Comparison of ENCODE assay signal across 1 cellular context in the genomic region with DNA sequence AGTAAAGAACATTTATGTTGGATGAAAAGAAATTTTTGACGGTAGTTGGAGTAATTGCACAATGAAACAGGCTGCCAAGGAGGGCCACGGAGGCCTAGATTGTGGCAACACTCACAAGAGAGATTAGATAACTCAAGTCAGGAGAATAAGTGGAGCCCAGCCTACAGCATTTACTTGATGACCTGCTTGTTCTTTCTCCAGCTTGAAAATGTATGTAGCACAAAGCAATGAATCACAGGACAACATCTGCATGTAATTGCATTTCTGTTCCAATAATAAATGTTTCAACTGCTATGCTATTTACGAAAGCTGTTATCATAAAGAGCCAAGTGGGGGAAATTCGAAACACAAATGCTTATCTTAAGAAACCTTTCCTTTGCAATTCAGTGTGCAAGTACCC.
A peak's percentile ranks its signal among the peaks of the same experiment; 100 is the strongest.
TF ChIP-seq lines count a peak whose summit lies in the region.

No MANE protein-coding gene starts in this region.

TF ChIP-seq in K562, 482 proteins besides CTCF, POLR2A, EP300 and RAD21 (continued from another document):
- no peak for TF ChIP-seq ZBTB5 (IDR thresholded peaks at IDR 0.05)
- TF ChIP-seq CBFA2T3 (IDR thresholded peaks at IDR 0.05), result peak; percentile 82
- peak; percentile 94 for TF ChIP-seq ZBTB9 (CRISPR knock-in tag; IDR thresholded peaks at IDR 0.05)
- TF ChIP-seq KAT7 (CRISPR knock-in tag; IDR thresholded peaks at IDR 0.05; ENCODE audit: borderline replicate concordance), result no peak
- no peak for TF ChIP-seq HDAC1 (IDR thresholded peaks at IDR 0.05)
- TF ChIP-seq CEBPG (CRISPR knock-in tag; IDR thresholded peaks at IDR 0.05), result no peak
- peak in 1 of 2 experiments; percentile 20; a peak in 1 of 4 replicates for TF ChIP-seq CEBPG (tag; conservative IDR thresholded peaks at IDR 0.05 in 1 of 2, IDR thresholded peaks at IDR 0.05 in 1 of 2)
- TF ChIP-seq KDM1A (IDR thresholded peaks at IDR 0.05), result peak; percentile 50 to 51; a peak in 2 of 4 replicates
- no peak for TF ChIP-seq C11orf30 (IDR thresholded peaks at IDR 0.05; ENCODE audit: low read depth)
- peak; percentile 88 for TF ChIP-seq ARID1B (IDR thresholded peaks at IDR 0.05)
- TF ChIP-seq, protein P1, sequence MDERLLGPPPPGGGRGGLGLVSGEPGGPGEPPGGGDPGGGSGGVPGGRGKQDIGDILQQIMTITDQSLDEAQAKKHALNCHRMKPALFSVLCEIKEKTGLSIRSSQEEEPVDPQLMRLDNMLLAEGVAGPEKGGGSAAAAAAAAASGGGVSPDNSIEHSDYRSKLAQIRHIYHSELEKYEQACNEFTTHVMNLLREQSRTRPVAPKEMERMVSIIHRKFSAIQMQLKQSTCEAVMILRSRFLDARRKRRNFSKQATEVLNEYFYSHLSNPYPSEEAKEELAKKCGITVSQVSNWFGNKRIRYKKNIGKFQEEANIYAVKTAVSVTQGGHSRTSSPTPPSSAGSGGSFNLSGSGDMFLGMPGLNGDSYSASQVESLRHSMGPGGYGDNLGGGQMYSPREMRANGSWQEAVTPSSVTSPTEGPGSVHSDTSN (CRISPR knock-in tag; IDR thresholded peaks at IDR 0.05; ENCODE audit: low read depth), result no peak
- TF ChIP-seq, protein P1 (tag; conservative IDR thresholded peaks at IDR 0.05; ENCODE audit: low read depth), result 0 out of 2 replicates have a peak, but pooled peaks have one; percentile 25
- TF ChIP-seq, protein P2, sequence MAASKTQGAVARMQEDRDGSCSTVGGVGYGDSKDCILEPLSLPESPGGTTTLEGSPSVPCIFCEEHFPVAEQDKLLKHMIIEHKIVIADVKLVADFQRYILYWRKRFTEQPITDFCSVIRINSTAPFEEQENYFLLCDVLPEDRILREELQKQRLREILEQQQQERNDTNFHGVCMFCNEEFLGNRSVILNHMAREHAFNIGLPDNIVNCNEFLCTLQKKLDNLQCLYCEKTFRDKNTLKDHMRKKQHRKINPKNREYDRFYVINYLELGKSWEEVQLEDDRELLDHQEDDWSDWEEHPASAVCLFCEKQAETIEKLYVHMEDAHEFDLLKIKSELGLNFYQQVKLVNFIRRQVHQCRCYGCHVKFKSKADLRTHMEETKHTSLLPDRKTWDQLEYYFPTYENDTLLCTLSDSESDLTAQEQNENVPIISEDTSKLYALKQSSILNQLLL (CRISPR knock-in tag; IDR thresholded peaks at IDR 0.05; ENCODE audit: borderline replicate concordance), result no peak
- TF ChIP-seq CBFA2T2 (conservative IDR thresholded peaks at IDR 0.05), result peak; percentile 67
- TF ChIP-seq MAFG (tag; conservative IDR thresholded peaks at IDR 0.05), result no peak
- TF ChIP-seq CEBPB (tag; IDR thresholded peaks at IDR 0.05), result peak; percentile 73
- no peak for TF ChIP-seq ZNF174 (CRISPR knock-in tag; IDR thresholded peaks at IDR 0.05)
- TF ChIP-seq, protein P3, sequence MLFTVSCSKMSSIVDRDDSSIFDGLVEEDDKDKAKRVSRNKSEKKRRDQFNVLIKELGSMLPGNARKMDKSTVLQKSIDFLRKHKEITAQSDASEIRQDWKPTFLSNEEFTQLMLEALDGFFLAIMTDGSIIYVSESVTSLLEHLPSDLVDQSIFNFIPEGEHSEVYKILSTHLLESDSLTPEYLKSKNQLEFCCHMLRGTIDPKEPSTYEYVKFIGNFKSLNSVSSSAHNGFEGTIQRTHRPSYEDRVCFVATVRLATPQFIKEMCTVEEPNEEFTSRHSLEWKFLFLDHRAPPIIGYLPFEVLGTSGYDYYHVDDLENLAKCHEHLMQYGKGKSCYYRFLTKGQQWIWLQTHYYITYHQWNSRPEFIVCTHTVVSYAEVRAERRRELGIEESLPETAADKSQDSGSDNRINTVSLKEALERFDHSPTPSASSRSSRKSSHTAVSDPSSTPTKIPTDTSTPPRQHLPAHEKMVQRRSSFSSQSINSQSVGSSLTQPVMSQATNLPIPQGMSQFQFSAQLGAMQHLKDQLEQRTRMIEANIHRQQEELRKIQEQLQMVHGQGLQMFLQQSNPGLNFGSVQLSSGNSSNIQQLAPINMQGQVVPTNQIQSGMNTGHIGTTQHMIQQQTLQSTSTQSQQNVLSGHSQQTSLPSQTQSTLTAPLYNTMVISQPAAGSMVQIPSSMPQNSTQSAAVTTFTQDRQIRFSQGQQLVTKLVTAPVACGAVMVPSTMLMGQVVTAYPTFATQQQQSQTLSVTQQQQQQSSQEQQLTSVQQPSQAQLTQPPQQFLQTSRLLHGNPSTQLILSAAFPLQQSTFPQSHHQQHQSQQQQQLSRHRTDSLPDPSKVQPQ (CRISPR knock-in tag; IDR thresholded peaks at IDR 0.05; ENCODE audit: borderline replicate concordance), result no peak
- TF ChIP-seq, protein P4, sequence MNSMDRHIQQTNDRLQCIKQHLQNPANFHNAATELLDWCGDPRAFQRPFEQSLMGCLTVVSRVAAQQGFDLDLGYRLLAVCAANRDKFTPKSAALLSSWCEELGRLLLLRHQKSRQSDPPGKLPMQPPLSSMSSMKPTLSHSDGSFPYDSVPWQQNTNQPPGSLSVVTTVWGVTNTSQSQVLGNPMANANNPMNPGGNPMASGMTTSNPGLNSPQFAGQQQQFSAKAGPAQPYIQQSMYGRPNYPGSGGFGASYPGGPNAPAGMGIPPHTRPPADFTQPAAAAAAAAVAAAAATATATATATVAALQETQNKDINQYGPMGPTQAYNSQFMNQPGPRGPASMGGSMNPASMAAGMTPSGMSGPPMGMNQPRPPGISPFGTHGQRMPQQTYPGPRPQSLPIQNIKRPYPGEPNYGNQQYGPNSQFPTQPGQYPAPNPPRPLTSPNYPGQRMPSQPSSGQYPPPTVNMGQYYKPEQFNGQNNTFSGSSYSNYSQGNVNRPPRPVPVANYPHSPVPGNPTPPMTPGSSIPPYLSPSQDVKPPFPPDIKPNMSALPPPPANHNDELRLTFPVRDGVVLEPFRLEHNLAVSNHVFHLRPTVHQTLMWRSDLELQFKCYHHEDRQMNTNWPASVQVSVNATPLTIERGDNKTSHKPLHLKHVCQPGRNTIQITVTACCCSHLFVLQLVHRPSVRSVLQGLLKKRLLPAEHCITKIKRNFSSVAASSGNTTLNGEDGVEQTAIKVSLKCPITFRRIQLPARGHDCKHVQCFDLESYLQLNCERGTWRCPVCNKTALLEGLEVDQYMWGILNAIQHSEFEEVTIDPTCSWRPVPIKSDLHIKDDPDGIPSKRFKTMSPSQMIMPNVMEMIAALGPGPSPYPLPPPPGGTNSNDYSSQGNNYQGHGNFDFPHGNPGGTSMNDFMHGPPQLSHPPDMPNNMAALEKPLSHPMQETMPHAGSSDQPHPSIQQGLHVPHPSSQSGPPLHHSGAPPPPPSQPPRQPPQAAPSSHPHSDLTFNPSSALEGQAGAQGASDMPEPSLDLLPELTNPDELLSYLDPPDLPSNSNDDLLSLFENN (IDR thresholded peaks at IDR 0.05; ENCODE audit: low read depth in 2 of 2, low read length in 2 of 2), result no peak
- TF ChIP-seq PML (IDR thresholded peaks at IDR 0.05; ENCODE audit: low read length), result peak; percentile 30; the same call in 1 of the 2 replicates
- TF ChIP-seq TAF9B (IDR thresholded peaks at IDR 0.05; ENCODE audit: partially characterized antibody), result no peak
- TF ChIP-seq ZKSCAN3 (CRISPR knock-in tag; IDR thresholded peaks at IDR 0.05), result no peak
- TF ChIP-seq EHMT2 (IDR thresholded peaks at IDR 0.05), result 0 out of 2 replicates have a peak, but pooled peaks have one; percentile 42
- 0 out of 4 replicates have a peak, but pooled peaks of 1 of the 2 experiments have one; percentile 16 for TF ChIP-seq RCOR1 (IDR thresholded peaks at IDR 0.05; ENCODE audit: borderline replicate concordance in 1 of 2, low read depth in 2 of 2, low read length in 2 of 2)
- peak; percentile 79 for TF ChIP-seq MEIS2 (IDR thresholded peaks at IDR 0.05; ENCODE audit: partially characterized antibody)
- peak; percentile 64 for TF ChIP-seq NCOR1 (IDR thresholded peaks at IDR 0.05)
- 0 out of 2 replicates have a peak, but pooled peaks have one; percentile 44 for TF ChIP-seq DPF2 (IDR thresholded peaks at IDR 0.05)
- peak; percentile 85 for TF ChIP-seq ZNF766 (CRISPR knock-in tag; conservative IDR thresholded peaks at IDR 0.05)
- TF ChIP-seq KLF16 (IDR thresholded peaks at IDR 0.05), result 0 out of 2 replicates have a peak, but pooled peaks have one; percentile 38
- TF ChIP-seq FUS (optimal IDR thresholded peaks at IDR 0.05; ENCODE audit: low read depth, low read length), result no peak
- TF ChIP-seq MTA2 (IDR thresholded peaks at IDR 0.05; ENCODE audit: low read depth), result peak; percentile 53; the same call in 1 of the 2 replicates
- TF ChIP-seq TCF3 (CRISPR knock-in tag; IDR thresholded peaks at IDR 0.05), result peak; percentile 82
- peak; percentile 52 for TF ChIP-seq SMARCA4 (IDR thresholded peaks at IDR 0.05)
- peak; percentile 54; the same call in 1 of the 2 replicates for TF ChIP-seq SOX6 (IDR thresholded peaks at IDR 0.05)
- 0 out of 2 replicates have a peak, but pooled peaks have one; percentile 55 for TF ChIP-seq MEF2D (tag; conservative IDR thresholded peaks at IDR 0.05; ENCODE audit: low read depth)
- peak; percentile 78 for TF ChIP-seq TEAD4 (IDR thresholded peaks at IDR 0.05; ENCODE audit: low read length)
- no peak for TF ChIP-seq TEAD4 (CRISPR knock-in tag; IDR thresholded peaks at IDR 0.05; ENCODE audit: borderline replicate concordance)
